11 cellular contexts compared by ENCODE assay signal in genomic region chr1:63674865-63675815, GRCh38.
DNase-seq lines count a peak whose midpoint lies in the region; ATAC-seq, FAIRE-seq and TF ChIP-seq lines count a peak whose summit lies in the region.
"Had no signal": no experiment of that assay in that cellular context is flagged by ENCODE, and none has a peak within 500 bp of the region (broad histone marks: within the 10 kb centered on the region; RNA-seq: fewer than 3 reads in every experiment).

No MANE protein-coding gene starts in this region.

- TF ChIP-seq CTCF in brain (conservative IDR thresholded peaks at IDR 0.05) (no peak), left lung (IDR thresholded peaks at IDR 0.05) (no peak), tibial artery (IDR thresholded peaks at IDR 0.05) (no peak), D721Med (IDR thresholded peaks at IDR 0.05; ENCODE audit: insufficient read depth, missing control alignments) (no peak), foreskin fibroblast (IDR thresholded peaks at IDR 0.05; ENCODE audit: low read depth, low read length) (no peak)

- peak overlapping the region; percentile 38 to 97 (median 81) for H3K27ac Mint-ChIP-seq in brain
- H3K27ac Mint-ChIP-seq: natural killer cell had no signal

- H3K9me3 Mint-ChIP-seq in brain = peaks cover 0 to 13% (median 5%) of the 10 kb centered on the region in 5 experiments
- H3K9me3 Mint-ChIP-seq: natural killer cell had no signal

- peak; percentile 20 for ATAC-seq in left lung
- ATAC-seq: natural killer cell had no signal

- H3K27me3 Mint-ChIP-seq in brain = no peaks in the 10 kb centered on the region

- peaks cover 15% of the 10 kb centered on the region for H3K4me1 Mint-ChIP-seq in brain
- H3K4me1 Mint-ChIP-seq: natural killer cell had no signal

- H3K4me3 Mint-ChIP-seq in brain = peak overlapping the region in 3 of 5 experiments; percentile 22 to 52 (median 46)
- H3K4me3 Mint-ChIP-seq: natural killer cell had no signal

- peak overlapping the region in 1 of 2 donors; percentile 16 for H3K27ac ChIP-seq in left lung
- H3K27ac ChIP-seq in tibial artery = peak overlapping the region; percentile 50 to 55

- peaks cover 0 to 2% of the 10 kb centered on the region in 2 donors for H3K4me1 ChIP-seq in left lung
- peaks cover 0 to 16% (median 6%) of the 10 kb centered on the region in 4 donors for H3K4me1 ChIP-seq in tibial artery

- peak; percentile 47 for DNase-seq in NCI-H2171 (lab: John Stamatoyannopoulos, UW)
- DNase-seq in left lung = no peak
- no peak for DNase-seq in tibial artery
- DNase-seq in D721Med (ENCODE audit: insufficient read length, low spot score) = no peak
- no peak for DNase-seq in NCI-H1105 (lab: John Stamatoyannopoulos, UW)
- DNase-seq in ACHN = no peak
- no peak for DNase-seq in foreskin fibroblast
- DNase-seq: natural killer cell had no signal

- FAIRE-seq in D721Med (lab: Jason Lieb, UNC) = no peak

- H3K4me3 ChIP-seq in left lung (no peak overlapping the region), tibial artery (no peak overlapping the region), foreskin fibroblast (ENCODE audit: low read depth in 1 of 2, low read length in 2 of 2) (no peak overlapping the region)
- H3K4me3 ChIP-seq: MG63, testis had no signal

- peaks cover 0 to 4% of the 10 kb centered on the region in 2 donors for H3K9me3 ChIP-seq in left lung
- H3K9me3 ChIP-seq in tibial artery = no peaks in the 10 kb centered on the region
- H3K9me3 ChIP-seq: MG63, testis had no signal

- H3K27me3 ChIP-seq in left lung = no peaks in the 10 kb centered on the region
- no peaks in the 10 kb centered on the region for H3K27me3 ChIP-seq in tibial artery
- H3K27me3 ChIP-seq: MG63, testis had no signal

- in situ Hi-C loops in ACHN (cut with HindIII; ENCODE audit: low pct_ligation_motif_present, low pct_unique_long_range_greater_than_20kb, low sequenced_read_pairs) = no loop called here

- H3K36me3 Mint-ChIP-seq in brain = no peaks in the 10 kb centered on the region
- H3K36me3 Mint-ChIP-seq: natural killer cell had no signal

- no peaks in the 10 kb centered on the region for H3K36me3 ChIP-seq in left lung
- no peaks in the 10 kb centered on the region for H3K36me3 ChIP-seq in tibial artery
- H3K36me3 ChIP-seq: MG63 had no signal

- intact Hi-C loops in left lung (cut with DNase I) = loop anchor here in 1 of 2 donors (10.0 kb wide), 1 partner anchor 570 kb away; no protein-coding TSS in a partner anchor
- intact Hi-C loops in tibial artery (cut with DNase I; ENCODE audit: low total_unique reads) = loop anchor here (2.0 to 10.0 kb wide), 3 partner anchors 60 to 570 kb away; no protein-coding TSS in a partner anchor
